24 cellular contexts compared by ENCODE assay signal in the genomic region with DNA sequence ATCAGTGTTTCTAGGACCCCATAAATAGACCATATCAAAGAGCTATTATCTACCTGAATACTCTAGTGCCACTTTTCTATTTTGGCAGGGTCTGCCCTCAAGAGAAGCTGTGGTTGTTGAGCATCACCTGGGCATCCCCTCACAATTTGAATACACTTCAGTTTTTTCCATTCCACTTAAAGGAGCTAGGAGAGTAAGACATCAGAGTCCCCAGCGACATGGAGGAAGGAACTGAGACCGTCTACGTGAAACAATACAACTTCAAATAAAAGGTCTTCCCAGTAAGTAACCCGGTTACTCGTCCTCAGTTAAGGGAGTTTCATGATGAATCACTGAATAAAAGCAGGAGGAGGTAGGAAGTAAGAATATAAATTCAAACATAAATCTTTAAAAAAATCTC.
"Had no signal": no experiment of that assay in that cellular context is flagged by ENCODE, and none has a peak within 500 bp of the region (broad histone marks: within the 10 kb centered on the region; RNA-seq: fewer than 3 reads in every experiment).

No MANE protein-coding gene starts in this region.

- H3K27ac ChIP-seq: breast epithelium, KMS-11, SJSA1 had no signal

- H3K36me3 Mint-ChIP-seq: activated CD8-positive, alpha-beta memory T cell treated with anti-CD3 and anti-CD28 coated beads, Interleukin-2, amount 10 ng/mL, durations not matched to agents 7 days and 5 days had no signal

- H3K4me2 ChIP-seq: KMS-11 had no signal

- H3K36me3 ChIP-seq: breast epithelium, SJSA1 had no signal

- DNase-seq: activated CD4-positive, alpha-beta T cell treated with anti-CD3 and anti-CD28 coated beads, Interleukin-2, amount 10 ng/mL, durations not matched to agents 24 days and 14 days; activated CD4-positive, alpha-beta T cell treated with anti-CD3 and anti-CD28 coated beads, Interleukin-2, amount 50 U/mL, for 48 hours; activated CD4-positive, CD25-positive, alpha-beta regulatory T cell treated with anti-CD3 and anti-CD28 coated beads, Interleukin-2, amount 50 U/mL, for 72 hours; activated CD8-positive, alpha-beta memory T cell treated with anti-CD3 and anti-CD28 coated beads, Interleukin-2, amount 10 ng/mL, durations not matched to agents 7 days and 5 days; activated effector memory CD4-positive, alpha-beta T cell treated with Interleukin-2 at 50 U/mL for 16 hours; activated naive CD4-positive, alpha-beta T cell; activated T-cell treated with anti-CD3 and anti-CD28 coated beads, Interleukin-2, amount 50 U/mL, for 24 hours; aorta; caudate nucleus; NCI-H1092; NCI-H1417; NCI-H1930; NCI-H345; NCI-H510A treated with DMSO at 0.1 percent for 48 hours; NCI-H69; NK-92 treated with Interleukin-12 subunit alpha and Interleukin-12 subunit beta, amount 100 ng/mL, for 24 hours; SHP77; SW 1271 had no signal

- H3K4me3 ChIP-seq: breast epithelium, SJSA1 had no signal

- H3K4me1 ChIP-seq: SJSA1 had no signal

- H3K4me1 Mint-ChIP-seq: activated CD4-positive, alpha-beta T cell treated with anti-CD3 and anti-CD28 coated beads, Interleukin-2, amount 10 ng/mL, durations not matched to agents 24 days and 14 days; activated CD8-positive, alpha-beta memory T cell treated with anti-CD3 and anti-CD28 coated beads, Interleukin-2, amount 10 ng/mL, durations not matched to agents 7 days and 5 days; activated naive CD4-positive, alpha-beta T cell treated with anti-CD3 and anti-CD28 coated beads, Interleukin-2, amount 50 U/mL, for 24 hours had no signal

- ATAC-seq: activated CD8-positive, alpha-beta memory T cell treated with anti-CD3 and anti-CD28 coated beads, Interleukin-2, amount 10 ng/mL, durations not matched to agents 7 days and 5 days; SK-N-SH treated with all-trans-retinoic acid at 6 μM for 48 hours had no signal

- H3K4me3 Mint-ChIP-seq: activated CD4-positive, alpha-beta T cell treated with anti-CD3 and anti-CD28 coated beads, Interleukin-2, amount 10 ng/mL, durations not matched to agents 24 days and 14 days; activated CD8-positive, alpha-beta memory T cell treated with anti-CD3 and anti-CD28 coated beads, Interleukin-2, amount 10 ng/mL, durations not matched to agents 7 days and 5 days; activated naive CD4-positive, alpha-beta T cell treated with anti-CD3 and anti-CD28 coated beads, Interleukin-2, amount 50 U/mL, for 24 hours; activated T-cell treated with anti-CD3 and anti-CD28 coated beads, Interleukin-2, amount 50 U/mL, for 24 hours; activated T-helper 1 cell treated with anti-CD3 and anti-CD28 coated beads, Interleukin-12 subunit alpha, Interleukin-12 subunit beta, Interleukin-2, Interleukin-4 antibody, amounts not matched to agents 30 ng/mL and 10 ng/mL and 1 ng/mL, durations not matched to agents 14 hours and 24 hours and 36 hours had no signal

- H3K27me3 ChIP-seq: breast epithelium, SJSA1 had no signal

- H3K9me3 Mint-ChIP-seq: activated CD4-positive, alpha-beta T cell treated with anti-CD3 and anti-CD28 coated beads, Interleukin-2, amount 10 ng/mL, durations not matched to agents 24 days and 14 days; activated naive CD4-positive, alpha-beta T cell treated with anti-CD3 and anti-CD28 coated beads, Interleukin-2, amount 50 U/mL, for 24 hours; activated T-cell treated with anti-CD3 and anti-CD28 coated beads, Interleukin-2, amount 50 U/mL, for 24 hours; activated T-helper 1 cell treated with anti-CD3 and anti-CD28 coated beads, Interleukin-12 subunit alpha, Interleukin-12 subunit beta, Interleukin-2, Interleukin-4 antibody, amounts not matched to agents 30 ng/mL and 10 ng/mL and 1 ng/mL, durations not matched to agents 14 hours and 24 hours and 36 hours had no signal

- H3K9me3 ChIP-seq: breast epithelium, SJSA1 had no signal

- H3K27me3 Mint-ChIP-seq: activated CD4-positive, alpha-beta T cell treated with anti-CD3 and anti-CD28 coated beads, Interleukin-2, amount 10 ng/mL, durations not matched to agents 24 days and 14 days; activated CD8-positive, alpha-beta memory T cell treated with anti-CD3 and anti-CD28 coated beads, Interleukin-2, amount 10 ng/mL, durations not matched to agents 7 days and 5 days; activated naive CD4-positive, alpha-beta T cell treated with anti-CD3 and anti-CD28 coated beads, Interleukin-2, amount 50 U/mL, for 24 hours; activated T-cell treated with anti-CD3 and anti-CD28 coated beads, Interleukin-2, amount 50 U/mL, for 24 hours had no signal

- H3K27ac Mint-ChIP-seq: activated CD4-positive, alpha-beta T cell treated with anti-CD3 and anti-CD28 coated beads, Interleukin-2, amount 10 ng/mL, durations not matched to agents 24 days and 14 days; activated CD8-positive, alpha-beta memory T cell treated with anti-CD3 and anti-CD28 coated beads, Interleukin-2, amount 10 ng/mL, durations not matched to agents 7 days and 5 days; activated T-cell treated with anti-CD3 and anti-CD28 coated beads, Interleukin-2, amount 50 U/mL, for 24 hours; activated T-helper 1 cell treated with anti-CD3 and anti-CD28 coated beads, Interleukin-12 subunit alpha, Interleukin-12 subunit beta, Interleukin-2, Interleukin-4 antibody, amounts not matched to agents 30 ng/mL and 10 ng/mL and 1 ng/mL, durations not matched to agents 14 hours and 24 hours and 36 hours had no signal
